In the genomic region with DNA sequence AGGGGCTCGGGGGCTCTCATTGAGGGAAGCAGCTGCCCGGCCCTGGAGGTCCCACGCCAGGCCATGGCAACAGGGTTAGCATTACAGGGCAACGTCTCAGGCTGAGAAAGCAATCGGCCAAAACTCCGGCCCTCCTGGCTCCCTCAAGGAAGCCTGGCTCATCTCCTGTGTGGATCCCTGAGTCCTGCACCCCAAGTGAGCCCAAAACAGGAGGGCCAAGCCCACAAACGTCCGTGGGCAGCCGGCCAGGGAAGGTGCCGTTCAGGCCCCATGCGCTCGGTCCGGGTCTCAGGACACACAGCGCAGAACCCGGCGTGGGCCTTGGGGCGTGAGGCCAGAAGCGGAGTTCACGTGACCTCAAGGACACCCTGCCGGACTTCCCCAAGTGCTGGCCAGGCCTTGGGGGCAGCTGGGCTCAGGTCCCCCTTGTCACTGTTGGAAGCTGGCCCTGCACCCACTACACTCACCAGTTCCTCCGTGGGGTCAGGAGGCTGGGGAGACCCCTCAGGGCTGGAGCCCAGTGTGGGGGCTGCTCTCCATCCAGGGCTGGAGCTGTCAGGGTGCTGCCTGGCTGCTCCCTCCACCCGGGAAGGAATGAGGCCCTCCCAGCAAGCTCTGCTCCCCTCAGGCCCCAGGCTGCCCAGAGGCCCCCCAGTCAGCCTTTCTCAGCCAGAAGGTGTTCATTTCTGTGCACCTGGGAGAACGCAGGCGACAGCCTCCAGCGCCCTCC, we compare ENCODE assay signal across 12 cellular contexts. TPM values are rescaled to one million over a fixed set of nuclear protein-coding genes. Genes with fewer than 3 reads are reported as not detected.
DNase-seq lines count a peak whose midpoint lies in the region; ATAC-seq and TF ChIP-seq lines count a peak whose summit lies in the region.
"Had no signal": no experiment of that assay in that cellular context is flagged by ENCODE, and none has a peak within 500 bp of the region (broad histone marks: within the 10 kb centered on the region; RNA-seq: fewer than 3 reads in every experiment).

No MANE protein-coding gene starts in this region.

- H3K36me3 ChIP-seq in suprapubic skin: no peaks in the 10 kb centered on the region
- H3K36me3 ChIP-seq: brain microvascular endothelial cell, HAP-1 had no signal

- peak overlapping the region; percentile 10 for H3K4me3 Mint-ChIP-seq in activated CD8-positive, alpha-beta T cell treated with anti-CD3 and anti-CD28 coated beads for 36 hours
- no peak overlapping the region for H3K4me3 Mint-ChIP-seq in activated CD8-positive, alpha-beta T cell treated with anti-CD3 and anti-CD28 coated beads, Interleukin-2, amount 10 ng/mL, durations not matched to agents 7 days and 5 days

- no peak overlapping the region for H3K4me3 ChIP-seq in suprapubic skin
- H3K4me3 ChIP-seq: HAP-1 had no signal

- 52% methylated on average over 3 of the region's 25 CpGs for WGBS in suprapubic skin

- peak; percentile 43 for ATAC-seq in activated CD8-positive, alpha-beta T cell treated with anti-CD3 and anti-CD28 coated beads for 36 hours
- no peak for ATAC-seq in activated CD8-positive, alpha-beta T cell treated with anti-CD3 and anti-CD28 coated beads, Interleukin-2, amount 10 ng/mL, durations not matched to agents 7 days and 5 days

- no peak for TF ChIP-seq EP300 in suprapubic skin (IDR thresholded peaks at IDR 0.05)

- TF ChIP-seq CTCF in activated CD8-positive, alpha-beta T cell treated with anti-CD3 and anti-CD28 coated beads for 36 hours (IDR thresholded peaks at IDR 0.05): no peak
- TF ChIP-seq CTCF in RWPE1 (conservative IDR thresholded peaks at IDR 0.05; ENCODE audit: low read depth) (no peak), suprapubic skin (IDR thresholded peaks at IDR 0.05) (no peak)

- H3K27ac ChIP-seq in RWPE1 (peak overlapping the region; percentile 65), suprapubic skin (no peak overlapping the region)
- H3K27ac ChIP-seq: brain microvascular endothelial cell had no signal

- peak; percentile 49 for DNase-seq in activated CD8-positive, alpha-beta T cell treated with anti-CD3 and anti-CD28 coated beads for 36 hours
- DNase-seq in activated CD8-positive, alpha-beta T cell treated with anti-CD3 and anti-CD28 coated beads, Interleukin-2, amount 10 ng/mL, durations not matched to agents 7 days and 5 days: no peak
- no peak for DNase-seq in RWPE1 (ENCODE audit: low spot score)
- peak; percentile 78 for DNase-seq in iPS-NIHi7 (ENCODE audit: extremely low spot score)
- DNase-seq in suprapubic skin (ENCODE audit: low spot score in 2 of 2): peak; percentile 83 to 85
- DNase-seq in kidney tubule cell (ENCODE audit: low spot score): no peak
- DNase-seq in SKM-1 (lab: John Stamatoyannopoulos, UW; ENCODE audit: unreplicated experiment): no peak
- DNase-seq in mesenteric fat pad (ENCODE audit: low spot score): no peak
- DNase-seq: brain microvascular endothelial cell; NCI-H774; stimulated activated CD4-positive, alpha-beta T cell treated with anti-CD3 and anti-CD28 coated beads, Interleukin-4, amount 100 ng/mL, for 4 hours had no signal

- POLR2A ChIA-PET in activated CD8-positive, alpha-beta T cell treated with anti-CD3 and anti-CD28 coated beads for 36 hours (lab: Charles Lee): interaction anchor here (1.1 to 1.8 kb wide), 2 partner anchors 33 to 58 kb away, joined by 5 to 6 read pairs; no protein-coding TSS in a partner anchor
- POLR2A ChIA-PET in activated CD8-positive, alpha-beta T cell treated with anti-CD3 and anti-CD28 coated beads, Interleukin-2, amount 10 ng/mL, durations not matched to agents 7 days and 5 days (lab: Charles Lee): interaction anchor here (0.9 kb wide), 1 partner anchor 63 kb away, joined by 3 read pairs; no protein-coding TSS in a partner anchor
- POLR2A ChIA-PET in RWPE1 (lab: Yijun Ruan, JAX; ENCODE audit: low non-redundant PET): no interaction called here

- H3K9me3 Mint-ChIP-seq in activated CD8-positive, alpha-beta T cell treated with anti-CD3 and anti-CD28 coated beads for 36 hours: peaks cover 7% of the 10 kb centered on the region
- H3K9me3 Mint-ChIP-seq in activated CD8-positive, alpha-beta T cell treated with anti-CD3 and anti-CD28 coated beads, Interleukin-2, amount 10 ng/mL, durations not matched to agents 7 days and 5 days (ENCODE audit: insufficient read depth): no peaks in the 10 kb centered on the region

- no peak for TF ChIP-seq POLR2A in suprapubic skin (IDR thresholded peaks at IDR 0.05)

- H3K4me1 ChIP-seq in suprapubic skin: peaks cover 20% of the 10 kb centered on the region
- H3K4me1 ChIP-seq: HAP-1 had no signal

- no peaks in the 10 kb centered on the region for H3K27me3 Mint-ChIP-seq in activated CD8-positive, alpha-beta T cell treated with anti-CD3 and anti-CD28 coated beads for 36 hours
- H3K27me3 Mint-ChIP-seq in activated CD8-positive, alpha-beta T cell treated with anti-CD3 and anti-CD28 coated beads, Interleukin-2, amount 10 ng/mL, durations not matched to agents 7 days and 5 days (ENCODE audit: low read depth): no peaks in the 10 kb centered on the region

- peak overlapping the region; percentile 15 for H3K27ac Mint-ChIP-seq in activated CD8-positive, alpha-beta T cell treated with anti-CD3 and anti-CD28 coated beads for 36 hours
- H3K27ac Mint-ChIP-seq in activated CD8-positive, alpha-beta T cell treated with anti-CD3 and anti-CD28 coated beads, Interleukin-2, amount 10 ng/mL, durations not matched to agents 7 days and 5 days: no peak overlapping the region

- H3K4me1 Mint-ChIP-seq in activated CD8-positive, alpha-beta T cell treated with anti-CD3 and anti-CD28 coated beads for 36 hours (ENCODE audit: low read depth): peaks cover 6% of the 10 kb centered on the region
- peaks cover 9% of the 10 kb centered on the region for H3K4me1 Mint-ChIP-seq in activated CD8-positive, alpha-beta T cell treated with anti-CD3 and anti-CD28 coated beads, Interleukin-2, amount 10 ng/mL, durations not matched to agents 7 days and 5 days (ENCODE audit: low read depth)

- H3K27me3 ChIP-seq in suprapubic skin: no peaks in the 10 kb centered on the region
- H3K27me3 ChIP-seq: brain microvascular endothelial cell had no signal

- no peaks in the 10 kb centered on the region for H3K9me3 ChIP-seq in suprapubic skin
- H3K9me3 ChIP-seq: HAP-1 had no signal

- CTCF ChIA-PET in activated CD8-positive, alpha-beta T cell treated with anti-CD3 and anti-CD28 coated beads for 36 hours (lab: Charles Lee): interaction anchor here (0.9 kb wide), 1 partner anchor 54 kb away, joined by 3 read pairs; no protein-coding TSS in a partner anchor
- CTCF ChIA-PET in activated CD8-positive, alpha-beta T cell treated with anti-CD3 and anti-CD28 coated beads, Interleukin-2, amount 10 ng/mL, durations not matched to agents 7 days and 5 days (lab: Charles Lee): interaction anchor here (1.5 kb wide), 1 partner anchor 65 kb away, joined by 4 read pairs; no protein-coding TSS in a partner anchor
- CTCF ChIA-PET in RWPE1 (lab: Yijun Ruan, JAX): interaction anchor here (1.4 kb wide), 1 partner anchor 58 kb away, joined by 4 read pairs; no protein-coding TSS in a partner anchor

- intact Hi-C loops in activated CD8-positive, alpha-beta T cell treated with anti-CD3 and anti-CD28 coated beads for 36 hours (cut with micrococcal nuclease): loop anchor here (5.0 kb wide), 1 partner anchor 63 kb away; no protein-coding TSS in a partner anchor

- H3K36me3 Mint-ChIP-seq in activated CD8-positive, alpha-beta T cell treated with anti-CD3 and anti-CD28 coated beads for 36 hours (ENCODE audit: low read depth): no peaks in the 10 kb centered on the region
- no peaks in the 10 kb centered on the region for H3K36me3 Mint-ChIP-seq in activated CD8-positive, alpha-beta T cell treated with anti-CD3 and anti-CD28 coated beads, Interleukin-2, amount 10 ng/mL, durations not matched to agents 7 days and 5 days (ENCODE audit: low read depth)

RNA-seq across cellular contexts. Expression of a gene that starts 7.9 kb away (rescaled TPM):
- total RNA-seq in activated CD8-positive, alpha-beta T cell treated with anti-CD3 and anti-CD28 coated beads for 36 hours: 1 to 10 TPM; 6.0 to 6.6 TPM
- 10 to 100 TPM; 15.0 to 15.7 TPM for total RNA-seq in activated CD8-positive, alpha-beta T cell treated with anti-CD3 and anti-CD28 coated beads, Interleukin-2, amount 10 ng/mL, durations not matched to agents 7 days and 5 days
- total RNA-seq in suprapubic skin (10 to 100 TPM; 15.2 to 19.4 (median 18.3) TPM), mesenteric fat pad (30.4 TPM)

RNA-seq across cellular contexts. Expression of a gene that starts 57.1 kb away (rescaled TPM):
- 1 to 10 TPM; 2.7 to 3.5 TPM for total RNA-seq in activated CD8-positive, alpha-beta T cell treated with anti-CD3 and anti-CD28 coated beads for 36 hours
- total RNA-seq in activated CD8-positive, alpha-beta T cell treated with anti-CD3 and anti-CD28 coated beads, Interleukin-2, amount 10 ng/mL, durations not matched to agents 7 days and 5 days: 1 to 10 TPM; 3.3 to 3.8 TPM
- total RNA-seq in suprapubic skin: 10 to 100 TPM in 1 of 4 donors, 1 to 10 TPM in 3; 6.6 to 13.1 (median 7.1) TPM
- 9.0 TPM for total RNA-seq in mesenteric fat pad

Comparison
In these comparisons a context has a peak if more than half of its experiments do, and no peak if none do; other contexts are left out.
1. DNase-seq: peak in activated CD8-positive, alpha-beta T cell treated with anti-CD3 and anti-CD28 coated beads for 36 hours (single experiment), iPS-NIHi7 (single experiment) and suprapubic skin (2 of 2); none in activated CD8-positive, alpha-beta T cell treated with anti-CD3 and anti-CD28 coated beads, Interleukin-2, amount 10 ng/mL, durations not matched to agents 7 days and 5 days (single experiment), RWPE1 (single experiment), kidney tubule cell (single experiment), SKM-1 (single experiment) and mesenteric fat pad (single experiment).